ENCODE assay signal across 18 cellular contexts in genomic region chr2:13821255-13821880, GRCh38.
DNase-seq lines count a peak whose midpoint lies in the region; TF ChIP-seq lines count a peak whose summit lies in the region.
"Had no signal": no experiment of that assay in that cellular context is flagged by ENCODE, and none has a peak within 500 bp of the region (broad histone marks: within the 10 kb centered on the region; RNA-seq: fewer than 3 reads in every experiment).

No MANE protein-coding gene starts in this region.

- CTCF ChIA-PET in HEK293T (lab: Yijun Ruan, JAX) = no interaction called here

- H3K27me3 ChIP-seq in suprapubic skin = no peaks in the 10 kb centered on the region

- H3K36me3 ChIP-seq in mesodermal cell (ENCODE audit: control insufficient read depth, insufficient read depth, low read length) (no peaks in the 10 kb centered on the region), suprapubic skin (no peaks in the 10 kb centered on the region)

- POLR2A ChIA-PET in HEK293T (lab: Yijun Ruan, JAX) = no interaction called here

- H3K27ac ChIP-seq in mesodermal cell (ENCODE audit: low read depth, low read length, severe bottlenecking) (peak overlapping the region; percentile 4), suprapubic skin (no peak overlapping the region)
- H3K27ac ChIP-seq: C4-2B, parathyroid adenoma had no signal

- no peak for TF ChIP-seq POLR2A in suprapubic skin (IDR thresholded peaks at IDR 0.05)

- DNase-seq in EL (peak; percentile 56), NCI-H226 (peak; percentile 46), cardiac fibroblast (ENCODE audit: low read depth in 2 of 2) (peak; percentile 84 to 96), HEK293T (ENCODE audit: extremely low spot score) (no peak), HuH-7 (ENCODE audit: low spot score) (no peak), SW480 (ENCODE audit: low spot score) (no peak), suprapubic skin (ENCODE audit: low spot score in 2 of 2) (no peak)
- DNase-seq: activated CD4-positive, alpha-beta memory T cell treated with anti-CD3 and anti-CD28 coated beads for 36 hours; activated effector memory CD4-positive, alpha-beta T cell treated with Interleukin-2 at 50 U/mL for 16 hours; DMS79 treated with DMSO at 0.1 percent for 48 hours; left cardiac atrium; MM.1S; NCI-H82; SIG-M5; substantia nigra had no signal

- WGBS in mesodermal cell (ENCODE audit: insufficient coverage in 2 of 2), 2 experiments = 74 to 76% methylated on average over 2 to 3 of the region's 4 CpGs
- 68% methylated on average over 4 of the region's 4 CpGs for WGBS in suprapubic skin

- H3K9me3 ChIP-seq in mesodermal cell (ENCODE audit: control insufficient read depth, low read length) (no peaks in the 10 kb centered on the region), suprapubic skin (no peaks in the 10 kb centered on the region)

- TF ChIP-seq CTCF in cardiac fibroblast (IDR thresholded peaks at IDR 0.05; ENCODE audit: low read depth, low read length) (no peak), suprapubic skin (IDR thresholded peaks at IDR 0.05) (no peak)

- H3K4me1 ChIP-seq in mesodermal cell (ENCODE audit: control insufficient read depth, insufficient read depth, low read length, poor library complexity, severe bottlenecking) (peaks cover 13% of the 10 kb centered on the region), suprapubic skin (no peaks in the 10 kb centered on the region)
- H3K4me1 ChIP-seq: parathyroid adenoma had no signal

- H3K4me3 ChIP-seq in cardiac fibroblast (replicated peaks in 1 of 2; ENCODE audit: low read depth in 2 of 2, low read length in 2 of 2) (no peak overlapping the region), mesodermal cell (ENCODE audit: extremely low read depth, insufficient read depth, low read length, poor library complexity, severe bottlenecking) (no peak overlapping the region), suprapubic skin (no peak overlapping the region)

- TF ChIP-seq EP300 in suprapubic skin (IDR thresholded peaks at IDR 0.05) = no peak

TF ChIP-seq in HEK293T, 16 proteins besides CTCF, POLR2A, EP300 and RAD21:
- TF ChIP-seq CTBP1 (IDR thresholded peaks at IDR 0.05; ENCODE audit: borderline replicate concordance) (no peak), FOXA1 (IDR thresholded peaks at IDR 0.05) (no peak), BHLHE40 (IDR thresholded peaks at IDR 0.05; ENCODE audit: borderline replicate concordance) (no peak), ARNT (IDR thresholded peaks at IDR 0.05) (no peak), FOXK2 (IDR thresholded peaks at IDR 0.05) (no peak), ELF4 (IDR thresholded peaks at IDR 0.05) (no peak)

Comparison
In these comparisons a context has a peak if more than half of its experiments do, and no peak if none do; other contexts are left out.
1. DNase-seq: peak in EL (single experiment), NCI-H226 (single experiment) and cardiac fibroblast (2 of 2); none in HEK293T (single experiment), HuH-7 (single experiment), SW480 (single experiment) and suprapubic skin (0 of 2).